In genomic region chr1:212415107-212415841, GRCh38 we compare ENCODE assay signal across 1 cellular context.
TF ChIP-seq lines count a peak whose summit lies in the region.

No MANE protein-coding gene starts in this region.

TF ChIP-seq in K562, 482 proteins besides CTCF, POLR2A, EP300 and RAD21 (continued from another document):
- TF ChIP-seq THAP7 (CRISPR knock-in tag; IDR thresholded peaks at IDR 0.05) (0 out of 2 replicates have a peak, but pooled peaks have one; percentile 45), ZNF764 (CRISPR knock-in tag; IDR thresholded peaks at IDR 0.05; ENCODE audit: low read depth) (0 out of 2 replicates have a peak, but pooled peaks have one; percentile 16), PTTG1 (tag; IDR thresholded peaks at IDR 0.05; ENCODE audit: low read depth) (no peak), HCFC1 (IDR thresholded peaks at IDR 0.05; ENCODE audit: low read depth, low read length) (0 out of 2 replicates have a peak, but pooled peaks have one; percentile 5), KLF6 (CRISPR knock-in tag; IDR thresholded peaks at IDR 0.05; ENCODE audit: borderline replicate concordance) (peak; percentile 11; the same call in 1 of the 2 replicates), E2F3 (CRISPR knock-in tag; IDR thresholded peaks at IDR 0.05) (no peak), ZNF639 (CRISPR knock-in tag; conservative IDR thresholded peaks at IDR 0.05 in 1 of 2, IDR thresholded peaks at IDR 0.05 in 1 of 2) (peak in 1 of 2 experiments; percentile 34; a peak in 1 of 4 replicates), SAFB (IDR thresholded peaks at IDR 0.05; ENCODE audit: borderline replicate concordance, low read depth, low read length) (no peak), ZNF75A (CRISPR knock-in tag; IDR thresholded peaks at IDR 0.05) (peak; percentile 51; the same call in 1 of the 2 replicates), CGGBP1 (CRISPR knock-in tag; IDR thresholded peaks at IDR 0.05) (no peak), ZBTB9 (CRISPR knock-in tag; IDR thresholded peaks at IDR 0.05) (peak; percentile 55; the same call in 1 of the 2 replicates), REST (CRISPR knock-in tag; IDR thresholded peaks at IDR 0.05; ENCODE audit: low read depth) (0 out of 2 replicates have a peak, but pooled peaks have one; percentile 14), LEF1 (IDR thresholded peaks at IDR 0.05) (peak; percentile 7; the same call in 1 of the 2 replicates), OTX1 (CRISPR knock-in tag; IDR thresholded peaks at IDR 0.05) (peak; percentile 66; the same call in 1 of the 2 replicates), TFAP4 (CRISPR knock-in tag; IDR thresholded peaks at IDR 0.05; ENCODE audit: borderline replicate concordance) (peak; percentile 91), ZNF592 (IDR thresholded peaks at IDR 0.05) (peak; percentile 79; the same call in 1 of the 2 replicates), ZNF311 (CRISPR knock-in tag; IDR thresholded peaks at IDR 0.05) (no peak), HMGXB4 (CRISPR knock-in tag; IDR thresholded peaks at IDR 0.05) (peak; percentile 13; the same call in 1 of the 2 replicates), HMG20A (CRISPR knock-in tag; conservative IDR thresholded peaks at IDR 0.05) (peak; percentile 61; the same call in 1 of the 2 replicates), MECOM (CRISPR knock-in tag; IDR thresholded peaks at IDR 0.05) (0 out of 2 replicates have a peak, but pooled peaks have one; percentile 47), RNF2 (IDR thresholded peaks at IDR 0.05) (no peak), ZNF347 (CRISPR knock-in tag; IDR thresholded peaks at IDR 0.05; ENCODE audit: low read depth) (0 out of 2 replicates have a peak, but pooled peaks have one; percentile 28), TAF9B (IDR thresholded peaks at IDR 0.05; ENCODE audit: partially characterized antibody) (no peak), DPF2 (IDR thresholded peaks at IDR 0.05) (peak; percentile 68), GABPA (tag; conservative IDR thresholded peaks at IDR 0.05; ENCODE audit: low read depth) (peak; percentile 39; the same call in 1 of the 2 replicates), BRD9 (IDR thresholded peaks at IDR 0.05; ENCODE audit: low read depth, partially characterized antibody) (peak; percentile 56), E2F1 (CRISPR knock-in tag; IDR thresholded peaks at IDR 0.05) (0 out of 2 replicates have a peak, but pooled peaks have one; percentile 5)
